In genomic region chr1:1434131-1434811, GRCh38 we compare ENCODE assay signal across 6 cellular contexts. TPM values are rescaled to one million over a fixed set of nuclear protein-coding genes. Genes with fewer than 3 reads are reported as not detected.
A peak's percentile ranks its signal among the peaks of the same experiment; 100 is the strongest.
DNase-seq lines count a peak whose midpoint lies in the region; ATAC-seq, FAIRE-seq and TF ChIP-seq lines count a peak whose summit lies in the region.

No MANE protein-coding gene starts in this region.

- no peaks in the 10 kb centered on the region for H3K9me3 ChIP-seq in HUES6 (ENCODE audit: control insufficient read depth, insufficient read depth, low read depth, low read length)
- H3K9me3 ChIP-seq in endothelial cell of umbilical vein (replicated peaks; ENCODE audit: control insufficient read depth, insufficient read depth, low read length), result no peaks in the 10 kb centered on the region

- H3K4me3 ChIP-seq in HUES6 (ENCODE audit: low read depth, low read length) (peak overlapping the region; percentile 62), endothelial cell of umbilical vein (replicated peaks in 1 of 3; ENCODE audit: insufficient read depth in 1 of 3, low read depth in 1 of 3, low read length in 3 of 3) (no peak overlapping the region)

- H2AFZ ChIP-seq in endothelial cell of umbilical vein (ENCODE audit: low read depth, low read length), result peak overlapping the region; percentile 71

- no peaks in the 10 kb centered on the region for H3K79me2 ChIP-seq in endothelial cell of umbilical vein (ENCODE audit: control insufficient read depth, insufficient read depth, low read length)

- TF ChIP-seq CTCF in endothelial cell of umbilical vein (IDR thresholded peaks at IDR 0.05; ENCODE audit: extremely low read depth in 1 of 2, insufficient read depth in 1 of 2, low read depth in 1 of 2, low read length in 2 of 2), result no peak

- intact Hi-C loops in endothelial cell of umbilical vein (cut with micrococcal nuclease), result no loop called here

- peak overlapping the region; percentile 84; the same call in 1 of the 2 replicates for H3K27ac ChIP-seq in HUES6 (ENCODE audit: low read depth, low read length)
- H3K27ac ChIP-seq in endothelial cell of umbilical vein (ENCODE audit: insufficient read depth, low read depth, low read length), result no peak overlapping the region

- BruUV-seq in endothelial cell of umbilical vein (replicated peaks; lab: Mats Ljungman, UMichigan), result no TSS peak

- DNase-seq in endothelial cell of umbilical vein (ENCODE audit: low read depth, low spot score) (no peak), putamen (ENCODE audit: low spot score) (peak; percentile 83), NCI-H2029 (lab: John Stamatoyannopoulos, UW) (no peak), NCI-H526 treated with DMSO at 0.1 percent for 48 hours (lab: John Stamatoyannopoulos, UW) (no peak)

- H4K20me1 ChIP-seq in endothelial cell of umbilical vein (replicated peaks; ENCODE audit: control insufficient read depth, extremely low read depth, insufficient read depth, low read length), result no peaks in the 10 kb centered on the region

- TF ChIP-seq POLR2A in endothelial cell of umbilical vein (IDR thresholded peaks at IDR 0.05; ENCODE audit: low read depth, low read length), result no peak

- no peak overlapping the region for H3K4me2 ChIP-seq in endothelial cell of umbilical vein (ENCODE audit: insufficient read depth, low read length)

- dilution Hi-C loops in endothelial cell of umbilical vein (cut with MboI; ENCODE audit: extremely low pct_ligation_motif_present, low sequenced_read_pairs), result no loop called here

- CTCF ChIA-PET in endothelial cell of umbilical vein (lab: Charles Lee), result interaction anchor here (0.7 to 2.4 kb wide), 4 partner anchors 27 to 35 kb away, joined by 3 to 7 read pairs (median 4); partner anchors contain the start of genes CCNL2 and MRPL20

- FAIRE-seq in endothelial cell of umbilical vein (lab: Jason Lieb, UNC), result no peak

- H3K4me1 ChIP-seq in HUES6 (ENCODE audit: control insufficient read depth, insufficient read depth, low read length) (peaks cover 61% of the 10 kb centered on the region), endothelial cell of umbilical vein (ENCODE audit: control insufficient read depth, extremely low read depth, insufficient read depth, low read length) (peaks cover 19% of the 10 kb centered on the region)

- POLR2A ChIA-PET in endothelial cell of umbilical vein (lab: Charles Lee), result interaction anchor here (0.5 kb wide), 1 partner anchor 215 kb away, joined by 3 read pairs; no protein-coding TSS in a partner anchor

- H3K9ac ChIP-seq in HUES6 (ENCODE audit: low read length) (peak overlapping the region; percentile 87), endothelial cell of umbilical vein (replicated peaks; ENCODE audit: extremely low read depth, insufficient read depth, low read length) (no peak overlapping the region)

- no peak for ATAC-seq in GM18868 (IDR thresholded peaks at IDR 0.05; ENCODE audit: unreplicated experiment)

- no peaks in the 10 kb centered on the region for H3K9me1 ChIP-seq in endothelial cell of umbilical vein (replicated peaks; ENCODE audit: control insufficient read depth, extremely low read depth, insufficient read depth, low read length)

- H3K36me3 ChIP-seq in HUES6 (ENCODE audit: control insufficient read depth, insufficient read depth, low read length) (no peaks in the 10 kb centered on the region; the same call in 1 of the 2 replicates), endothelial cell of umbilical vein (ENCODE audit: control insufficient read depth in 2 of 2, extremely low read depth in 1 of 2, insufficient read depth in 2 of 2, low read length in 2 of 2) (no peaks in the 10 kb centered on the region)

- H3K27me3 ChIP-seq in HUES6 (ENCODE audit: control insufficient read depth, insufficient read depth, low read length) (peaks cover 7% of the 10 kb centered on the region; the same call in 1 of the 2 replicates), endothelial cell of umbilical vein (ENCODE audit: control insufficient read depth in 2 of 2, insufficient read depth in 2 of 2, low read length in 2 of 2) (no peaks in the 10 kb centered on the region)

TF ChIP-seq in endothelial cell of umbilical vein, 7 proteins besides CTCF, POLR2A, EP300 and RAD21:
- TF ChIP-seq MYC (IDR thresholded peaks at IDR 0.05; ENCODE audit: low read depth, low read length), result no peak
- TF ChIP-seq JUN (IDR thresholded peaks at IDR 0.05; ENCODE audit: borderline replicate concordance, insufficient read depth, insufficient read length, low read depth), result no peak

RNA-seq across cellular contexts. Expression of gene VWA1, which starts 1.2 kb away (rescaled TPM):
- 3.3 and 6.1 TPM in 2 replicates for total RNA-seq in endothelial cell of umbilical vein
- 2.0 and 3.7 TPM in 2 replicates for polyA plus RNA-seq in endothelial cell of umbilical vein
- polyA plus RNA-seq in endothelial cell of umbilical vein (2011; cell fraction: cytosol; rRNA removed), result 0.87 and 1.8 TPM in 2 replicates
- 0.76 and 1.5 TPM in 2 replicates for polyA plus RNA-seq in endothelial cell of umbilical vein (2011; cell fraction: nucleus; rRNA removed)
- polyA plus RNA-seq in endothelial cell of umbilical vein (2012), result 0.87 and 1.9 TPM in 2 replicates
- polyA minus RNA-seq in endothelial cell of umbilical vein, result 0.62 and 2.5 TPM in 2 replicates
- not detected for polyA minus RNA-seq in endothelial cell of umbilical vein (2011; cell fraction: cytosol; rRNA and poly(A)+ RNA removed)
- 0.10 and 0.58 TPM in 2 replicates for polyA minus RNA-seq in endothelial cell of umbilical vein (2011; cell fraction: nucleus; rRNA and poly(A)+ RNA removed)

RNA-seq across cellular contexts. Expression of gene ANKRD65, which starts 13.2 kb away (rescaled TPM):
- 0.32 and 0.38 TPM in 2 replicates for total RNA-seq in endothelial cell of umbilical vein
- polyA plus RNA-seq in endothelial cell of umbilical vein, result 0.15 and 0.18 TPM in 2 replicates
- 0.17 TPM in 2 replicates for polyA plus RNA-seq in endothelial cell of umbilical vein (2011; cell fraction: cytosol; rRNA removed)
- 0.14 and 0.22 TPM in 2 replicates for polyA plus RNA-seq in endothelial cell of umbilical vein (2011; cell fraction: nucleus; rRNA removed)
- polyA plus RNA-seq in endothelial cell of umbilical vein (2012), result 0.20 TPM in 1 of 2 replicates, not detected in the other
- polyA minus RNA-seq in endothelial cell of umbilical vein, result not detected in 2 replicates
- not detected for polyA minus RNA-seq in endothelial cell of umbilical vein (2011; cell fraction: cytosol; rRNA and poly(A)+ RNA removed)
- polyA minus RNA-seq in endothelial cell of umbilical vein (2011; cell fraction: nucleus; rRNA and poly(A)+ RNA removed), result not detected in 2 replicates

RNA-seq across cellular contexts. Expression of gene ATAD3C, which starts 15.2 kb away (rescaled TPM):
- total RNA-seq in endothelial cell of umbilical vein, result 0.16 TPM in 1 of 2 replicates, not detected in the other
- polyA plus RNA-seq in endothelial cell of umbilical vein, result 0.01 TPM in 1 of 2 replicates, not detected in the other
- not detected in 2 replicates for polyA plus RNA-seq in endothelial cell of umbilical vein (2011; cell fraction: cytosol; rRNA removed)
- 0.04 and 0.06 TPM in 2 replicates for polyA plus RNA-seq in endothelial cell of umbilical vein (2011; cell fraction: nucleus; rRNA removed)
- polyA plus RNA-seq in endothelial cell of umbilical vein (2012), result not detected in 2 replicates
- polyA minus RNA-seq in endothelial cell of umbilical vein, result not detected in 2 replicates
- not detected for polyA minus RNA-seq in endothelial cell of umbilical vein (2011; cell fraction: cytosol; rRNA and poly(A)+ RNA removed)
- polyA minus RNA-seq in endothelial cell of umbilical vein (2011; cell fraction: nucleus; rRNA and poly(A)+ RNA removed), result 0.82 TPM in 1 of 2 replicates, not detected in the other

RNA-seq across cellular contexts. Expression of gene MRPL20, which starts 27.2 kb away (rescaled TPM):
- 125 and 134 TPM in 2 replicates for total RNA-seq in endothelial cell of umbilical vein
- polyA plus RNA-seq in endothelial cell of umbilical vein, result 118 and 152 TPM in 2 replicates
- polyA plus RNA-seq in endothelial cell of umbilical vein (2011; cell fraction: cytosol; rRNA removed), result 165 TPM in 2 replicates
- polyA plus RNA-seq in endothelial cell of umbilical vein (2011; cell fraction: nucleus; rRNA removed), result 87.6 and 96.1 TPM in 2 replicates
- polyA plus RNA-seq in endothelial cell of umbilical vein (2012), result 128 and 191 TPM in 2 replicates
- polyA minus RNA-seq in endothelial cell of umbilical vein, result 62.0 and 73.2 TPM in 2 replicates
- polyA minus RNA-seq in endothelial cell of umbilical vein (2011; cell fraction: cytosol; rRNA and poly(A)+ RNA removed), result 103 TPM
- polyA minus RNA-seq in endothelial cell of umbilical vein (2011; cell fraction: nucleus; rRNA and poly(A)+ RNA removed), result 29.8 and 40.9 TPM in 2 replicates

RNA-seq across cellular contexts. Expression of gene CCNL2, which starts 35.1 kb away (rescaled TPM):
- 182 and 188 TPM in 2 replicates for total RNA-seq in endothelial cell of umbilical vein
- 174 and 209 TPM in 2 replicates for polyA plus RNA-seq in endothelial cell of umbilical vein
- polyA plus RNA-seq in endothelial cell of umbilical vein (2011; cell fraction: cytosol; rRNA removed), result 37.8 and 72.0 TPM in 2 replicates
- 2,097 and 2,168 TPM in 2 replicates for polyA plus RNA-seq in endothelial cell of umbilical vein (2011; cell fraction: nucleus; rRNA removed)
- polyA plus RNA-seq in endothelial cell of umbilical vein (2012), result 115 and 129 TPM in 2 replicates
- 138 and 145 TPM in 2 replicates for polyA minus RNA-seq in endothelial cell of umbilical vein
- polyA minus RNA-seq in endothelial cell of umbilical vein (2011; cell fraction: cytosol; rRNA and poly(A)+ RNA removed), result 20.9 TPM
- 264 and 276 TPM in 2 replicates for polyA minus RNA-seq in endothelial cell of umbilical vein (2011; cell fraction: nucleus; rRNA and poly(A)+ RNA removed)
